ENCODE assay signal across 1 cellular context in the genomic region with DNA sequence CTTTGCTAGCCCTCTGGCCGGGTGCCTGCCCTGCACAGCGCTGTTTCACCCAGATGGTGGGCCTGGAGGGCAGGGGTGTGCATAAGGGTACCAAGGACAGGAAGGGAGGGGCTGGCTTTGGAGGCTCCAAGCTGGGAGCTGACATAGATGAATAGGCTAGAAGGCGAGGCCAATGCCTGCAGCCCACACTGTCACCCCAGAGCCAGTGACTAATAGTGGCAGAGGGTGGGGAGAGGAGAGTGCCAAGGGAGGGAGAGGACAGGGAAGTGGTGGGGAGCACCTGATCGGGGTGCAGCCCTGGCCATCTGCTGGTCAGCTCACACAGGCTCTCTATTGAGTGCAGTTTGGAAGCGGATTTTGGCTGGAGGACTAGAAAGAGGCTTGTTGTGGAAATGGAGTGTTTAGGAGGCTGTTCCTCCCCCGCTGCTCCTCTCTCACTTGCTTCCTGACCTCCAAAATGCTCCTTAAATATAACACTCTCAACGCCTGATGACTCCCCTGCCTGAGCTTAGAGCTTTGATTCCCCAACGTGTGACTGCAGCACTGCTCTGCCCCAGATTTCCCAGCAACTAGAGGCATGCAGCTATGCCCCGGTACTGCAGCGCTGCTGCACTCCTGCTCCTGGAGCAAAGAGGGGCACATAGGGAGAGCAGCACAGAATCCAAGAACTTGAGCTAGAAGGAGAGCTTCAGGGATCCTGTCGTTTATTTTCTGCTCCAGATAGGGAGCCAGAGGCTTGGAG.
TF ChIP-seq lines count a peak whose summit lies in the region.

No MANE protein-coding gene starts in this region.

TF ChIP-seq in GM23338, 12 proteins besides CTCF, POLR2A, EP300 and RAD21 (continued from another document):
- TF ChIP-seq, protein P1, sequence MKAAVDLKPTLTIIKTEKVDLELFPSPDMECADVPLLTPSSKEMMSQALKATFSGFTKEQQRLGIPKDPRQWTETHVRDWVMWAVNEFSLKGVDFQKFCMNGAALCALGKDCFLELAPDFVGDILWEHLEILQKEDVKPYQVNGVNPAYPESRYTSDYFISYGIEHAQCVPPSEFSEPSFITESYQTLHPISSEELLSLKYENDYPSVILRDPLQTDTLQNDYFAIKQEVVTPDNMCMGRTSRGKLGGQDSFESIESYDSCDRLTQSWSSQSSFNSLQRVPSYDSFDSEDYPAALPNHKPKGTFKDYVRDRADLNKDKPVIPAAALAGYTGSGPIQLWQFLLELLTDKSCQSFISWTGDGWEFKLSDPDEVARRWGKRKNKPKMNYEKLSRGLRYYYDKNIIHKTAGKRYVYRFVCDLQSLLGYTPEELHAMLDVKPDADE (IDR thresholded peaks at IDR 0.05): no peak
- TF ChIP-seq EZH2phosphoT487 (IDR thresholded peaks at IDR 0.05; ENCODE audit: unreplicated experiment) (no peak), ZNF114 (CRISPR knock-in tag; IDR thresholded peaks at IDR 0.05) (no peak), STAT1 (IDR thresholded peaks at IDR 0.05; ENCODE audit: unreplicated experiment) (no peak), CREB1 (CRISPR knock-in tag; IDR thresholded peaks at IDR 0.05; ENCODE audit: low read depth) (no peak), NANOG (IDR thresholded peaks at IDR 0.05; ENCODE audit: borderline replicate concordance) (no peak), EZH2 (IDR thresholded peaks at IDR 0.05; ENCODE audit: low read depth, unreplicated experiment) (no peak), POLR2AphosphoS5 (IDR thresholded peaks at IDR 0.05; ENCODE audit: low read depth) (no peak), ZNF331 (CRISPR knock-in tag; IDR thresholded peaks at IDR 0.05; ENCODE audit: low read depth) (no peak)
- TF ChIP-seq, protein P2, sequence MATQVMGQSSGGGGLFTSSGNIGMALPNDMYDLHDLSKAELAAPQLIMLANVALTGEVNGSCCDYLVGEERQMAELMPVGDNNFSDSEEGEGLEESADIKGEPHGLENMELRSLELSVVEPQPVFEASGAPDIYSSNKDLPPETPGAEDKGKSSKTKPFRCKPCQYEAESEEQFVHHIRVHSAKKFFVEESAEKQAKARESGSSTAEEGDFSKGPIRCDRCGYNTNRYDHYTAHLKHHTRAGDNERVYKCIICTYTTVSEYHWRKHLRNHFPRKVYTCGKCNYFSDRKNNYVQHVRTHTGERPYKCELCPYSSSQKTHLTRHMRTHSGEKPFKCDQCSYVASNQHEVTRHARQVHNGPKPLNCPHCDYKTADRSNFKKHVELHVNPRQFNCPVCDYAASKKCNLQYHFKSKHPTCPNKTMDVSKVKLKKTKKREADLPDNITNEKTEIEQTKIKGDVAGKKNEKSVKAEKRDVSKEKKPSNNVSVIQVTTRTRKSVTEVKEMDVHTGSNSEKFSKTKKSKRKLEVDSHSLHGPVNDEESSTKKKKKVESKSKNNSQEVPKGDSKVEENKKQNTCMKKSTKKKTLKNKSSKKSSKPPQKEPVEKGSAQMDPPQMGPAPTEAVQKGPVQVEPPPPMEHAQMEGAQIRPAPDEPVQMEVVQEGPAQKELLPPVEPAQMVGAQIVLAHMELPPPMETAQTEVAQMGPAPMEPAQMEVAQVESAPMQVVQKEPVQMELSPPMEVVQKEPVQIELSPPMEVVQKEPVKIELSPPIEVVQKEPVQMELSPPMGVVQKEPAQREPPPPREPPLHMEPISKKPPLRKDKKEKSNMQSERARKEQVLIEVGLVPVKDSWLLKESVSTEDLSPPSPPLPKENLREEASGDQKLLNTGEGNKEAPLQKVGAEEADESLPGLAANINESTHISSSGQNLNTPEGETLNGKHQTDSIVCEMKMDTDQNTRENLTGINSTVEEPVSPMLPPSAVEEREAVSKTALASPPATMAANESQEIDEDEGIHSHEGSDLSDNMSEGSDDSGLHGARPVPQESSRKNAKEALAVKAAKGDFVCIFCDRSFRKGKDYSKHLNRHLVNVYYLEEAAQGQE (IDR thresholded peaks at IDR 0.05; ENCODE audit: unreplicated experiment): no peak
TF ChIP-seq in GM23338: peak in this region for 0.
